21 cellular contexts compared by ENCODE assay signal in the genomic region with DNA sequence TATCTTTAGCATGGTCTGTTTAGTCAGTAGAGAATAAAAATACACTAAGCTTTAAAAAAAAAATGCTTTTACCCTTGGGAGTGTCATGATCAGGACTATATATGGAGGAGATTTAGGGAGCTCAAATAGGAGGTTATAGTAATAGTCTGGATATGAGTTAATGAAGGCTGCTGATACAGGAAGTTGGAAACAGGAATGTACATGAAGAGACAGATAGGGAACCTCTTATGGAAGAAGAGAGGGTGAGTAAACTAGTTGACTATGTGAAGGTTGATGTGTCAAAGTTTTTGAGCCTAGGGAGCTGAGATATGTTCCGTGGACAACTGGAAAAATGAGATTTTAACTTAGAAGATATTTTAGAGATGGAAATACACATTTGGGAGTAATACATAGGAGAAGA.
"Had no signal": no experiment of that assay in that cellular context is flagged by ENCODE, and none has a peak within 500 bp of the region (broad histone marks: within the 10 kb centered on the region; RNA-seq: fewer than 3 reads in every experiment).

No MANE protein-coding gene starts in this region.

- H3K27me3 ChIP-seq: dorsolateral prefrontal cortex, gastroesophageal sphincter, hepatocyte, transverse colon had no signal

- DNase-seq: activated B cell treated with CpG ODN at 0.5 μM for 24 hours; activated CD4-positive, alpha-beta T cell treated with anti-CD3 and anti-CD28 coated beads, Interleukin-2, amount 50 U/mL, for 1 hour; activated CD8-positive, alpha-beta T cell treated with anti-CD3 and anti-CD28 coated beads for 36 hours; activated gamma-delta T cell treated with Interleukin-2 at 50 U/mL for 16 hours; activated T-cell treated with anti-CD3 and anti-CD28 coated beads, Interleukin-2, amount 50 U/mL, for 4 hours; aorta; dorsolateral prefrontal cortex; effector memory CD4-positive, alpha-beta T cell; erythroblast; lower lobe of right lung; posterior cingulate gyrus; right cardiac atrium; stimulated activated CD4-positive, alpha-beta T cell treated with anti-CD3 and anti-CD28 coated beads, Interleukin-2, amount 100 ng/mL, for 48 hours; stimulated activated naive CD4-positive, alpha-beta T cell treated with Interleukin-2 at 50 U/mL for 16 hours; T-cell; transverse colon had no signal

- H2AFZ ChIP-seq: hepatocyte had no signal

- ATAC-seq: activated CD8-positive, alpha-beta T cell treated with anti-CD3 and anti-CD28 coated beads for 36 hours; activated naive CD4-positive, alpha-beta T cell treated with anti-CD3 and anti-CD28 coated beads, Interleukin-2, amount 50 U/mL, for 72 hours; activated T-cell treated with anti-CD3 and anti-CD28 coated beads, Interleukin-2, amount 50 U/mL, for 4 hours; activated T-helper 17 cell treated with anti-CD3 and anti-CD28 coated beads, Interleukin-2, amount 50 U/mL, for 72 hours; gastroesophageal sphincter; T-cell had no signal

- H3K27me3 Mint-ChIP-seq: activated B cell treated with CpG ODN at 0.5 μM for 24 hours; activated CD8-positive, alpha-beta T cell treated with anti-CD3 and anti-CD28 coated beads for 36 hours; activated T-helper 17 cell treated with anti-CD3 and anti-CD28 coated beads, Interleukin-2, amount 50 U/mL, for 72 hours; T-cell had no signal

- H3K4me1 ChIP-seq: lower lobe of right lung had no signal

- H3K27ac ChIP-seq: coronary artery, dorsolateral prefrontal cortex, gastroesophageal sphincter, hepatocyte, lower lobe of right lung, transverse colon had no signal

- H3K36me3 ChIP-seq: gastroesophageal sphincter, lower lobe of right lung, transverse colon had no signal

- H3K27ac Mint-ChIP-seq: activated B cell treated with CpG ODN at 0.5 μM for 24 hours; activated CD8-positive, alpha-beta T cell treated with anti-CD3 and anti-CD28 coated beads for 36 hours; activated naive CD4-positive, alpha-beta T cell treated with anti-CD3 and anti-CD28 coated beads, Interleukin-2, amount 50 U/mL, for 72 hours; activated T-helper 17 cell treated with anti-CD3 and anti-CD28 coated beads, Interleukin-2, amount 50 U/mL, for 72 hours; T-cell had no signal

- H3K79me2 ChIP-seq: hepatocyte had no signal

- H3K9me3 ChIP-seq: gastroesophageal sphincter, lower lobe of right lung, transverse colon had no signal

- H3K4me1 Mint-ChIP-seq: activated B cell treated with CpG ODN at 0.5 μM for 24 hours; activated T-helper 17 cell treated with anti-CD3 and anti-CD28 coated beads, Interleukin-2, amount 50 U/mL, for 72 hours; T-cell had no signal

- H3K9me3 Mint-ChIP-seq: activated B cell treated with CpG ODN at 0.5 μM for 24 hours had no signal

- H3K4me3 ChIP-seq: coronary artery, dorsolateral prefrontal cortex, gastroesophageal sphincter, hepatocyte, lower lobe of right lung, transverse colon had no signal

- H3K4me3 Mint-ChIP-seq: activated B cell treated with CpG ODN at 0.5 μM for 24 hours; activated CD8-positive, alpha-beta T cell treated with anti-CD3 and anti-CD28 coated beads for 36 hours; activated T-cell treated with anti-CD3 and anti-CD28 coated beads, Interleukin-2, amount 50 U/mL, for 4 hours; activated T-helper 17 cell treated with anti-CD3 and anti-CD28 coated beads, Interleukin-2, amount 50 U/mL, for 72 hours; T-cell had no signal

- H3K36me3 Mint-ChIP-seq: activated naive CD4-positive, alpha-beta T cell treated with anti-CD3 and anti-CD28 coated beads, Interleukin-2, amount 50 U/mL, for 72 hours; T-cell had no signal
